ENCODE assay signal across 8 cellular contexts in genomic region chr10:96089116-96089515, GRCh38. TPM values are rescaled to one million over a fixed set of nuclear protein-coding genes. Genes with fewer than 3 reads are reported as not detected.
DNase-seq lines count a peak whose midpoint lies in the region; ATAC-seq, FAIRE-seq and TF ChIP-seq lines count a peak whose summit lies in the region.

No MANE protein-coding gene starts in this region.

- no peaks in the 10 kb centered on the region for H3K79me2 ChIP-seq in OCI-LY3 (ENCODE audit: low read length)

- H4K20me1 ChIP-seq in OCI-LY3 (ENCODE audit: insufficient read depth, low read length): no peaks in the 10 kb centered on the region

- H3K36me3 ChIP-seq in OCI-LY3 (replicated peaks; ENCODE audit: low read depth, low read length) (no peaks in the 10 kb centered on the region), prostate gland (no peaks in the 10 kb centered on the region)

- intact Hi-C loops in prostate gland (cut with DNase I): no loop called here

- H3K4me3 ChIP-seq in OCI-LY3 (ENCODE audit: low read length) (peak overlapping the region; percentile 87), prostate gland (peak overlapping the region; percentile 67 to 69)

- peak overlapping the region; percentile 78 for H3K4me2 ChIP-seq in OCI-LY3 (ENCODE audit: low read length)

- H3K9me3 ChIP-seq in OCI-LY3 (ENCODE audit: insufficient read depth, low read length): no peaks in the 10 kb centered on the region
- no peaks in the 10 kb centered on the region for H3K9me3 ChIP-seq in prostate gland

- ATAC-seq in GM21717 (IDR thresholded peaks at IDR 0.05; ENCODE audit: unreplicated experiment) (no peak), HG03095 (IDR thresholded peaks at IDR 0.05; ENCODE audit: unreplicated experiment) (no peak)

- H3K27ac ChIP-seq in OCI-LY3 (ENCODE audit: low read length) (peak overlapping the region; percentile 93), prostate gland (no peak overlapping the region)

- peak overlapping the region; percentile 94 for H3K9ac ChIP-seq in OCI-LY3 (ENCODE audit: low read length)

- no peak for TF ChIP-seq POLR2A in prostate gland (IDR thresholded peaks at IDR 0.05)

- H2AFZ ChIP-seq in OCI-LY3 (ENCODE audit: low read depth, low read length): no peak overlapping the region

- H3K4me1 ChIP-seq in OCI-LY3 (ENCODE audit: low read length) (peaks cover 17% of the 10 kb centered on the region), prostate gland (replicated peaks) (no peaks in the 10 kb centered on the region)

- DNase-seq in prostate gland (ENCODE audit: low spot score) (no peak), SIG-M5 (lab: John Stamatoyannopoulos, UW) (no peak), NCI-H2081 treated with DMSO at 0.1 percent for 48 hours (lab: John Stamatoyannopoulos, UW) (no peak)

- WGBS in prostate gland: 73% methylated on average over 2 of the region's 2 CpGs

- peak; percentile 71 for FAIRE-seq in G401.6 (lab: Jason Lieb, UNC)
- FAIRE-seq in endometrium (lab: Jason Lieb, UNC): peak; percentile 46

- no peaks in the 10 kb centered on the region for H3K27me3 ChIP-seq in OCI-LY3 (ENCODE audit: low read depth, low read length)
- peaks cover 3% of the 10 kb centered on the region for H3K27me3 ChIP-seq in prostate gland (replicated peaks; ENCODE audit: insufficient read depth)

- TF ChIP-seq CTCF in OCI-LY3 (IDR thresholded peaks at IDR 0.05; ENCODE audit: low read depth, low read length): no peak
- no peak for TF ChIP-seq CTCF in prostate gland (IDR thresholded peaks at IDR 0.05)

RNA-seq across cellular contexts. Expression of gene ZNF518A, which starts 41.0 kb away (rescaled TPM):
- total RNA-seq in prostate gland: 10 to 100 TPM; 23.0 to 42.4 TPM

RNA-seq across cellular contexts. Expression of gene CCNJ, which starts 45.7 kb away (rescaled TPM):
- 1 to 10 TPM; 6.3 to 7.5 TPM for total RNA-seq in prostate gland
